Comparison of ENCODE assay signal across 1 cellular context in the genomic region with DNA sequence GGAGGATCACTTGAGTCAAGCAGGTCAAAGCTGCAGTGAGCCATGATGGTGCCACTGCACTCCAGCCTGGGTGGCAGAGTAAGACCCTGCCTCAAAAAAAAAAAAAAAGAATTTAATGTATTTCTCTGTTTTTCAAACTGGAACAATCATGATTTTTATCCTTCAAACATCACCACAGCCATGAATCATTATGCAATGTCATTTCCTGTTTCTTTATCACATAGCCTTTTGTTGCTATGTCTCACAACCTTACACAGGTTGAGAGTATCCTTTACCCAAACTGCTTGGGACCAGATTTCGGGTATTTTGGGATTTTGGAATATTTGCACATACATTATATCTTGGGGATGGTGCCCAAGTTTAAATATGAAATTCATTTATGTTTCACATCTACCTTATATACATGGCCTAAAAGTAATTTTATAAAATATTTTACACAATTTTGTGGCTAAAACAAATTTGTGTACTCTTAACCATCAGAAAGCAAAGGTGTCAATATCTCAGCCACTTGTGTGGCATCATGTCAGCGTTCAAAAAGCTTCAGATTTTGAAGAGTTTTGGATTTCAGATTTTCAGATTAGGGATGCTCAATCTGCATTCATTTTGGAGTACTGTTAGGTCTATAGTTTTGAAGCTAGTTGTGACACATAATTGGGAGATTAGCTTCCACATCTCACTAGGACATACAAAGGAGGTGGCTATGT.
TF ChIP-seq lines count a peak whose summit lies in the region.

No MANE protein-coding gene starts in this region.

TF ChIP-seq in GM12878, 131 proteins besides CTCF, POLR2A, EP300 and RAD21:
- TF ChIP-seq NRF1 (conservative IDR thresholded peaks at IDR 0.05; ENCODE audit: low read depth, low read length) (no peak), JUNB (IDR thresholded peaks at IDR 0.05) (peak; percentile 15; the same call in 1 of the 2 replicates), SUPT20H (IDR thresholded peaks at IDR 0.05; ENCODE audit: borderline replicate concordance, control insufficient read depth, low read depth, low read length) (no peak), YBX1 (IDR thresholded peaks at IDR 0.05) (no peak), KLF5 (IDR thresholded peaks at IDR 0.05; ENCODE audit: partially characterized antibody) (no peak), MEF2B (IDR thresholded peaks at IDR 0.05; ENCODE audit: partially characterized antibody, poor library complexity, severe bottlenecking) (no peak), HDAC2 (IDR thresholded peaks at IDR 0.05) (no peak), RFX5 (IDR thresholded peaks at IDR 0.05; ENCODE audit: low read depth, low read length) (0 out of 2 replicates have a peak, but pooled peaks have one; percentile 16), E2F8 (IDR thresholded peaks at IDR 0.05; ENCODE audit: low read depth, partially characterized antibody) (no peak), SRF (IDR thresholded peaks at IDR 0.05; ENCODE audit: low read depth in 2 of 2, low read length in 2 of 2) (no peak), ZBTB4 (CRISPR knock-in tag; IDR thresholded peaks at IDR 0.05) (no peak), IKZF2 (IDR thresholded peaks at IDR 0.05) (peak in 1 of 2 experiments; percentile 30; a peak in 1 of 4 replicates), ZNF622 (IDR thresholded peaks at IDR 0.05) (no peak), GABPA (IDR thresholded peaks at IDR 0.05; ENCODE audit: low read depth) (no peak), TARDBP (IDR thresholded peaks at IDR 0.05; ENCODE audit: borderline replicate concordance) (no peak)
- TF ChIP-seq, protein P1, sequence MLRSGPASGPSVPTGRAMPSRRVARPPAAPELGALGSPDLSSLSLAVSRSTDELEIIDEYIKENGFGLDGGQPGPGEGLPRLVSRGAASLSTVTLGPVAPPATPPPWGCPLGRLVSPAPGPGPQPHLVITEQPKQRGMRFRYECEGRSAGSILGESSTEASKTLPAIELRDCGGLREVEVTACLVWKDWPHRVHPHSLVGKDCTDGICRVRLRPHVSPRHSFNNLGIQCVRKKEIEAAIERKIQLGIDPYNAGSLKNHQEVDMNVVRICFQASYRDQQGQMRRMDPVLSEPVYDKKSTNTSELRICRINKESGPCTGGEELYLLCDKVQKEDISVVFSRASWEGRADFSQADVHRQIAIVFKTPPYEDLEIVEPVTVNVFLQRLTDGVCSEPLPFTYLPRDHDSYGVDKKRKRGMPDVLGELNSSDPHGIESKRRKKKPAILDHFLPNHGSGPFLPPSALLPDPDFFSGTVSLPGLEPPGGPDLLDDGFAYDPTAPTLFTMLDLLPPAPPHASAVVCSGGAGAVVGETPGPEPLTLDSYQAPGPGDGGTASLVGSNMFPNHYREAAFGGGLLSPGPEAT (IDR thresholded peaks at IDR 0.05; ENCODE audit: low read depth), result no peak
- TF ChIP-seq, protein P2, sequence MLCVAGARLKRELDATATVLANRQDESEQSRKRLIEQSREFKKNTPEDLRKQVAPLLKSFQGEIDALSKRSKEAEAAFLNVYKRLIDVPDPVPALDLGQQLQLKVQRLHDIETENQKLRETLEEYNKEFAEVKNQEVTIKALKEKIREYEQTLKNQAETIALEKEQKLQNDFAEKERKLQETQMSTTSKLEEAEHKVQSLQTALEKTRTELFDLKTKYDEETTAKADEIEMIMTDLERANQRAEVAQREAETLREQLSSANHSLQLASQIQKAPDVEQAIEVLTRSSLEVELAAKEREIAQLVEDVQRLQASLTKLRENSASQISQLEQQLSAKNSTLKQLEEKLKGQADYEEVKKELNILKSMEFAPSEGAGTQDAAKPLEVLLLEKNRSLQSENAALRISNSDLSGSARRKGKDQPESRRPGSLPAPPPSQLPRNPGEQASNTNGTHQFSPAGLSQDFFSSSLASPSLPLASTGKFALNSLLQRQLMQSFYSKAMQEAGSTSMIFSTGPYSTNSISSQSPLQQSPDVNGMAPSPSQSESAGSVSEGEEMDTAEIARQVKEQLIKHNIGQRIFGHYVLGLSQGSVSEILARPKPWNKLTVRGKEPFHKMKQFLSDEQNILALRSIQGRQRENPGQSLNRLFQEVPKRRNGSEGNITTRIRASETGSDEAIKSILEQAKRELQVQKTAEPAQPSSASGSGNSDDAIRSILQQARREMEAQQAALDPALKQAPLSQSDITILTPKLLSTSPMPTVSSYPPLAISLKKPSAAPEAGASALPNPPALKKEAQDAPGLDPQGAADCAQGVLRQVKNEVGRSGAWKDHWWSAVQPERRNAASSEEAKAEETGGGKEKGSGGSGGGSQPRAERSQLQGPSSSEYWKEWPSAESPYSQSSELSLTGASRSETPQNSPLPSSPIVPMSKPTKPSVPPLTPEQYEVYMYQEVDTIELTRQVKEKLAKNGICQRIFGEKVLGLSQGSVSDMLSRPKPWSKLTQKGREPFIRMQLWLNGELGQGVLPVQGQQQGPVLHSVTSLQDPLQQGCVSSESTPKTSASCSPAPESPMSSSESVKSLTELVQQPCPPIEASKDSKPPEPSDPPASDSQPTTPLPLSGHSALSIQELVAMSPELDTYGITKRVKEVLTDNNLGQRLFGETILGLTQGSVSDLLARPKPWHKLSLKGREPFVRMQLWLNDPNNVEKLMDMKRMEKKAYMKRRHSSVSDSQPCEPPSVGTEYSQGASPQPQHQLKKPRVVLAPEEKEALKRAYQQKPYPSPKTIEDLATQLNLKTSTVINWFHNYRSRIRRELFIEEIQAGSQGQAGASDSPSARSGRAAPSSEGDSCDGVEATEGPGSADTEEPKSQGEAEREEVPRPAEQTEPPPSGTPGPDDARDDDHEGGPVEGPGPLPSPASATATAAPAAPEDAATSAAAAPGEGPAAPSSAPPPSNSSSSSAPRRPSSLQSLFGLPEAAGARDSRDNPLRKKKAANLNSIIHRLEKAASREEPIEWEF (IDR thresholded peaks at IDR 0.05; ENCODE audit: insufficient replicate concordance, low read depth, low read length), result no peak
- TF ChIP-seq, protein P3, sequence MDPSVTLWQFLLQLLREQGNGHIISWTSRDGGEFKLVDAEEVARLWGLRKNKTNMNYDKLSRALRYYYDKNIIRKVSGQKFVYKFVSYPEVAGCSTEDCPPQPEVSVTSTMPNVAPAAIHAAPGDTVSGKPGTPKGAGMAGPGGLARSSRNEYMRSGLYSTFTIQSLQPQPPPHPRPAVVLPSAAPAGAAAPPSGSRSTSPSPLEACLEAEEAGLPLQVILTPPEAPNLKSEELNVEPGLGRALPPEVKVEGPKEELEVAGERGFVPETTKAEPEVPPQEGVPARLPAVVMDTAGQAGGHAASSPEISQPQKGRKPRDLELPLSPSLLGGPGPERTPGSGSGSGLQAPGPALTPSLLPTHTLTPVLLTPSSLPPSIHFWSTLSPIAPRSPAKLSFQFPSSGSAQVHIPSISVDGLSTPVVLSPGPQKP (IDR thresholded peaks at IDR 0.05; ENCODE audit: low read depth, low read length), result no peak
